In the genomic region with DNA sequence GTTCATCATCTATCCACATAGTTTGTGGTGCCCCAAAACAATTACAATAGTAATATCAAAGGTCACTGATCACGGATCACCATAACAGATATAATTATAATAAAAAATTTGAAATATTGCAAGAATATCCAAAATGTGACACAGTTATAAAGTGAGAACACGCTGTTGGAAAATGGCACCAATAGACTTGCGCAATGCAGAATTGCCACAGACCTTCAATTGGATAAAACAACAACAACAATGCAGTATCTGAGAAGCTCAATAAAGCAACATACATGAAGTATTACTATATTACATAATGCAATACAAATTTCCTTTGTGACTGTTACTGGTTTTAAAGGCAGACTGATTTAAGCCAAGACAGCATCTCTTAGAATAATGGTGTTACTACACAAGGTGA, we compare ENCODE assay signal across 8 cellular contexts.
"Had no signal": no experiment of that assay in that cellular context is flagged by ENCODE, and none has a peak within 500 bp of the region (broad histone marks: within the 10 kb centered on the region; RNA-seq: fewer than 3 reads in every experiment).

No MANE protein-coding gene starts in this region.

- H3K27ac ChIP-seq: GM23248, KMS-11 had no signal

- H3K9me3 Mint-ChIP-seq: H9 had no signal

- DNase-seq: GM23248, GOT3, H9, HCEC 1CT, KBM-7 had no signal

- H3K9ac ChIP-seq: GM23248, KMS-11 had no signal

- FAIRE-seq: H54, HTR-8/SVneo had no signal

- H3K27ac Mint-ChIP-seq: H9 had no signal

- H3K4me2 ChIP-seq: KMS-11 had no signal

- H3K4me3 ChIP-seq: GM23248 had no signal

- H3K4me3 Mint-ChIP-seq: H9 had no signal

- H2AFZ ChIP-seq: GM23248 had no signal
